ENCODE assay signal across 17 cellular contexts in the genomic region with DNA sequence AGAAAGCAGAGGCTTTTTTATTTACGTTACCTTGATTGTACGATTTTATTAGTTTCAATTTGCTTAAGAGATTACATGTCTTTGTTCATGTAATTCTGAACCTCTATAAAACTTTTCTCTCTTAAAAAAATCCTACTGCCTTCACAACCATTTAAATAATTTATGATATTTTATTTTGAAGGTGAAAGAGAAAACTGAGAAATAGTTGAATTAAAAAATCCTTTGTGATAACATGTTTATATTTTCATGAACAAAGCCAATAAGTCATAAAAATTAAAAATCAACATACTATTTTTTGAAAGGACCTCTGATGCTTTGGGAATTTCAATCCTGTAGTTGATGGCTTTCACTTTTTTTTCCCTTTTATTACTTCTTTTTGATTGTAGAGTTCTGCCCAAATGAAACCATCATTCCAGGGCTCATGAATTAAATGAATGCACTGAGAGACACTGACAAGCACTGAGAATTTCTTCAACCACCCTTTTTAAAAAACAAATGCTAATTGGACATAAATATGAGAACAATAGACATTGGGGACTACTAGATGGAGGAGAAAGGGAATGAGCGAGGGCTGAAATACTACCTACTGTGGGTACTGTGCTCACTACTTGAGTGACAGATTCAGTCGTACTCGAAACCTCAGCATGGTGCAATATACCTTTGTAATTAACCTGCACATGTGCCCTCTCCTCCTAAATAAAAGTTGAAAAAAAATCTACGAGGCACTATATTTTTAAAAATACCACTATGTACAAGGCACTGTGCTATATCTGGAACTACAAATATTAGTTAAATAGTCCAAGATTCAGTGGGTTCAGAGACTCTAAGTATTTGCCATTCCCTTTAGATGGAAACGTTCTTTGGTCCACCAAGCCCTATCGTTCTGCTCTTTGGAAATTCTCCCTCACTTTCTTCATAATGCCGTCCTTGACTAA. TPM values are rescaled to one million over a fixed set of nuclear protein-coding genes. Genes with fewer than 3 reads are reported as not detected.
DNase-seq lines count a peak whose midpoint lies in the region; ATAC-seq and TF ChIP-seq lines count a peak whose summit lies in the region.
"Had no signal": no experiment of that assay in that cellular context is flagged by ENCODE, and none has a peak within 500 bp of the region (broad histone marks: within the 10 kb centered on the region; RNA-seq: fewer than 3 reads in every experiment).

No MANE protein-coding gene starts in this region.

- H3F3A ChIP-seq in SK-N-SH (replicated peaks; ENCODE audit: insufficient read depth), result no peaks in the 10 kb centered on the region

- H3K4me2 ChIP-seq in SK-N-SH, result no peak overlapping the region

- ATAC-seq in SK-N-SH treated with all-trans-retinoic acid at 6 μM for 48 hours (no peak), gastroesophageal sphincter (no peak)
- ATAC-seq: activated CD8-positive, alpha-beta T cell treated with anti-CD3 and anti-CD28 coated beads for 36 hours; gastrocnemius medialis; HCT116 had no signal

- no peaks in the 10 kb centered on the region for H3K9me2 ChIP-seq in SK-N-SH

- H3K9ac ChIP-seq in SK-N-SH, result no peak overlapping the region
- H3K9ac ChIP-seq: parathyroid adenoma had no signal

- POLR2A ChIA-PET in SK-N-SH (lab: Yijun Ruan, JAX), result no interaction called here

- no peaks in the 10 kb centered on the region for H4K20me1 ChIP-seq in SK-N-SH (ENCODE audit: insufficient read depth)

- H2AFZ ChIP-seq in SK-N-SH (ENCODE audit: low read depth), result peak overlapping the region; percentile 25; the same call in 1 of the 2 replicates
- H2AFZ ChIP-seq: parathyroid adenoma had no signal

- H3K79me2 ChIP-seq in SK-N-SH (ENCODE audit: insufficient read depth), result no peaks in the 10 kb centered on the region; the same call in 1 of the 2 replicates
- H3K79me2 ChIP-seq: parathyroid adenoma had no signal

- no peaks in the 10 kb centered on the region for H3K9me3 ChIP-seq in SK-N-SH
- H3K9me3 ChIP-seq in gastroesophageal sphincter, result no peaks in the 10 kb centered on the region
- H3K9me3 ChIP-seq: gastrocnemius medialis had no signal

- no peaks in the 10 kb centered on the region for H3K36me3 ChIP-seq in SK-N-SH (replicated peaks in 1 of 2; ENCODE audit: control insufficient read depth in 1 of 2, insufficient read depth in 2 of 2, low read length in 1 of 2)
- no peaks in the 10 kb centered on the region for H3K36me3 ChIP-seq in brain microvascular endothelial cell (replicated peaks)
- no peaks in the 10 kb centered on the region for H3K36me3 ChIP-seq in gastroesophageal sphincter
- H3K36me3 ChIP-seq: gastrocnemius medialis had no signal

- H3K27me3 ChIP-seq in SK-N-SH (ENCODE audit: insufficient read depth), result no peaks in the 10 kb centered on the region
- H3K27me3 ChIP-seq in brain microvascular endothelial cell (replicated peaks), result no peaks in the 10 kb centered on the region
- peaks cover 100% of the 10 kb centered on the region for H3K27me3 ChIP-seq in gastroesophageal sphincter

- no peak for TF ChIP-seq POLR2A in gastroesophageal sphincter (IDR thresholded peaks at IDR 0.05)

- TF ChIP-seq CTCF in SK-N-SH (IDR thresholded peaks at IDR 0.05), result no peak
- TF ChIP-seq CTCF in brain microvascular endothelial cell (IDR thresholded peaks at IDR 0.05; ENCODE audit: low read depth, low read length, missing control alignments), result no peak
- TF ChIP-seq CTCF in gastroesophageal sphincter (IDR thresholded peaks at IDR 0.05), result no peak

- TF ChIP-seq EP300 in SK-N-SH (IDR thresholded peaks at IDR 0.05; ENCODE audit: borderline replicate concordance in 1 of 2, low read depth in 1 of 2, low read length in 1 of 2) (no peak), gastroesophageal sphincter (IDR thresholded peaks at IDR 0.05) (no peak)

- in situ Hi-C loops in brain microvascular endothelial cell (cut with HindIII; ENCODE audit: low pct_ligation_motif_present, low sequenced_read_pairs) (no loop called here), ACHN (cut with HindIII; ENCODE audit: low pct_ligation_motif_present, low pct_unique_long_range_greater_than_20kb, low sequenced_read_pairs) (no loop called here), G401 (cut with HindIII; ENCODE audit: low sequenced_read_pairs) (no loop called here)

- no peaks in the 10 kb centered on the region; a peak in 1 of 4 replicates for H3K4me1 ChIP-seq in SK-N-SH (ENCODE audit: control insufficient read depth in 1 of 2, insufficient read depth in 2 of 2, low read depth in 1 of 2, low read length in 1 of 2)
- peaks cover 0 to 6% (median 0%) of the 10 kb centered on the region in 3 donors for H3K4me1 ChIP-seq in gastroesophageal sphincter
- H3K4me1 ChIP-seq: gastrocnemius medialis, parathyroid adenoma had no signal

- 78% methylated on average over 9 of the region's 9 CpGs for WGBS in SK-N-SH (ENCODE audit: low lambda C conversion rate)
- WGBS in gastroesophageal sphincter (ENCODE audit: low coverage in 1 of 2), 2 donors, result 39 to 44% methylated on average over 9 of the region's 9 CpGs

- H3K4me3 ChIP-seq in SK-N-SH (ENCODE audit: low read depth in 2 of 2, low read length in 1 of 2), result no peak overlapping the region
- no peak overlapping the region for H3K4me3 ChIP-seq in brain microvascular endothelial cell (ENCODE audit: low read depth, low read length)
- no peak overlapping the region for H3K4me3 ChIP-seq in gastroesophageal sphincter
- H3K4me3 ChIP-seq: gastrocnemius medialis had no signal

- CTCF ChIA-PET in SK-N-SH (lab: Yijun Ruan, JAX), result interaction anchor here (1.1 kb wide), 1 partner anchor 20 kb away, joined by 5 read pairs; a partner anchor contains a TSS

- TF ChIP-seq RAD21 in SK-N-SH (IDR thresholded peaks at IDR 0.05; ENCODE audit: low read length), result no peak

- H3K27ac ChIP-seq in SK-N-SH (ENCODE audit: low read depth in 2 of 2, low read length in 1 of 2) (no peak overlapping the region), brain microvascular endothelial cell (peak overlapping the region; percentile 81), gastroesophageal sphincter (no peak overlapping the region)
- H3K27ac ChIP-seq: gastrocnemius medialis, parathyroid adenoma had no signal

- DNase-seq in SK-N-SH (no peak), NCI-H2107 (lab: John Stamatoyannopoulos, UW) (peak; percentile 34), brain microvascular endothelial cell (no peak), Kasumi-1 (lab: John Stamatoyannopoulos, UW) (no peak), ACHN (no peak), G401 (ENCODE audit: low spot score) (no peak)
- DNase-seq: activated CD8-positive, alpha-beta T cell treated with anti-CD3 and anti-CD28 coated beads for 36 hours; effector CD4-positive, alpha-beta T cell; gastrocnemius medialis; kidney; MV-4-11; NCI-H69; SHP77 treated with DMSO at 0.1 percent for 48 hours had no signal

TF ChIP-seq in SK-N-SH, 30 proteins besides CTCF, POLR2A, EP300 and RAD21 (continues in another document):
- no peak for TF ChIP-seq RFX5 (IDR thresholded peaks at IDR 0.05; ENCODE audit: low read length)
- TF ChIP-seq FOSL2 (IDR thresholded peaks at IDR 0.05; ENCODE audit: borderline replicate concordance, low read depth), result no peak
- no peak for TF ChIP-seq YY1 (IDR thresholded peaks at IDR 0.05; ENCODE audit: low read depth)
- TF ChIP-seq CHD2 (IDR thresholded peaks at IDR 0.05; ENCODE audit: low read length, partially characterized antibody), result no peak
- no peak for TF ChIP-seq NRF1 (IDR thresholded peaks at IDR 0.05; ENCODE audit: low read depth, low read length)

TF ChIP-seq in SK-N-SH treated with all-trans-retinoic acid at 6 μM for 48 hours, 23 proteins besides CTCF, POLR2A, EP300 and RAD21 (continues in another document):
- no peak for TF ChIP-seq BACH2 (CRISPR knock-in tag; IDR thresholded peaks at IDR 0.05; ENCODE audit: borderline replicate concordance)
- no peak for TF ChIP-seq ZNF565 (CRISPR knock-in tag; conservative IDR thresholded peaks at IDR 0.05; ENCODE audit: low read depth)
- TF ChIP-seq OSR1 (CRISPR knock-in tag; IDR thresholded peaks at IDR 0.05), result no peak
- no peak for TF ChIP-seq TOX (CRISPR knock-in tag; IDR thresholded peaks at IDR 0.05; ENCODE audit: borderline replicate concordance)
- no peak for TF ChIP-seq ESRRG (CRISPR knock-in tag; IDR thresholded peaks at IDR 0.05)
- TF ChIP-seq TCF4 (CRISPR knock-in tag; IDR thresholded peaks at IDR 0.05; ENCODE audit: borderline replicate concordance), result no peak
- no peak for TF ChIP-seq CSDC2 (CRISPR knock-in tag; IDR thresholded peaks at IDR 0.05)
- TF ChIP-seq, protein P1, sequence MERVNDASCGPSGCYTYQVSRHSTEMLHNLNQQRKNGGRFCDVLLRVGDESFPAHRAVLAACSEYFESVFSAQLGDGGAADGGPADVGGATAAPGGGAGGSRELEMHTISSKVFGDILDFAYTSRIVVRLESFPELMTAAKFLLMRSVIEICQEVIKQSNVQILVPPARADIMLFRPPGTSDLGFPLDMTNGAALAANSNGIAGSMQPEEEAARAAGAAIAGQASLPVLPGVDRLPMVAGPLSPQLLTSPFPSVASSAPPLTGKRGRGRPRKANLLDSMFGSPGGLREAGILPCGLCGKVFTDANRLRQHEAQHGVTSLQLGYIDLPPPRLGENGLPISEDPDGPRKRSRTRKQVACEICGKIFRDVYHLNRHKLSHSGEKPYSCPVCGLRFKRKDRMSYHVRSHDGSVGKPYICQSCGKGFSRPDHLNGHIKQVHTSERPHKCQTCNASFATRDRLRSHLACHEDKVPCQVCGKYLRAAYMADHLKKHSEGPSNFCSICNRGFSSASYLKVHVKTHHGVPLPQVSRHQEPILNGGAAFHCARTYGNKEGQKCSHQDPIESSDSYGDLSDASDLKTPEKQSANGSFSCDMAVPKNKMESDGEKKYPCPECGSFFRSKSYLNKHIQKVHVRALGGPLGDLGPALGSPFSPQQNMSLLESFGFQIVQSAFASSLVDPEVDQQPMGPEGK (CRISPR knock-in tag; IDR thresholded peaks at IDR 0.05; ENCODE audit: borderline replicate concordance), result no peak
- TF ChIP-seq ARNTL (CRISPR knock-in tag; IDR thresholded peaks at IDR 0.05; ENCODE audit: borderline replicate concordance, low read depth), result no peak
- no peak for TF ChIP-seq ZFP30 (CRISPR knock-in tag; IDR thresholded peaks at IDR 0.05)

RNA-seq across cellular contexts. Expression of a gene that starts 5.9 kb away (rescaled TPM):
- 34.1 and 41.4 TPM in 2 replicates for polyA plus RNA-seq in SK-N-SH (2012; rRNA removed)
- polyA plus RNA-seq in SK-N-SH (2012; cell fraction: cytosol; rRNA removed), result 28.3 and 35.3 TPM in 2 replicates
- polyA plus RNA-seq in SK-N-SH (2012; cell fraction: nucleus; rRNA removed), result 31.9 and 66.5 TPM in 2 replicates
- total RNA-seq in gastroesophageal sphincter, result 1 to 10 TPM in 2 of 4 donors, under 1 TPM in 1, not detected in 1; 0.94 to 9.7 (median 2.7) TPM
- total RNA-seq in G401 (2014; rRNA removed; shearing (Covaris generic)), result 8.4 and 14.6 TPM in 2 replicates

RNA-seq across cellular contexts. Expression of a gene that starts 6.3 kb away (rescaled TPM):
- 0.25 and 0.44 TPM in 2 replicates for polyA plus RNA-seq in SK-N-SH (2012; rRNA removed)
- 0.43 and 0.45 TPM in 2 replicates for polyA plus RNA-seq in SK-N-SH (2012; cell fraction: cytosol; rRNA removed)
- polyA plus RNA-seq in SK-N-SH (2012; cell fraction: nucleus; rRNA removed), result 0.35 and 1.1 TPM in 2 replicates
- total RNA-seq in gastroesophageal sphincter, result 1 to 10 TPM in 1 of 4 donors, under 1 TPM in 2, not detected in 1; 0.42 to 3.9 (median 0.69) TPM
- not detected in 2 replicates for total RNA-seq in G401 (2014; rRNA removed; shearing (Covaris generic))

RNA-seq across cellular contexts. Expression of a gene that starts 20.8 kb away (rescaled TPM):
- polyA plus RNA-seq in SK-N-SH (2012; rRNA removed), result 6.3 and 6.4 TPM in 2 replicates
- polyA plus RNA-seq in SK-N-SH (2012; cell fraction: cytosol; rRNA removed), result 6.8 and 6.9 TPM in 2 replicates
- polyA plus RNA-seq in SK-N-SH (2012; cell fraction: nucleus; rRNA removed), result 12.6 and 14.9 TPM in 2 replicates
- total RNA-seq in gastroesophageal sphincter, result 10 to 100 TPM in 1 of 4 donors, 1 to 10 TPM in 3; 6.2 to 21.6 (median 9.3) TPM
- 0.61 and 2.6 TPM in 2 replicates for total RNA-seq in G401 (2014; rRNA removed; shearing (Covaris generic))
- total RNA-seq: activated CD8-positive, alpha-beta T cell treated with anti-CD3 and anti-CD28 coated beads for 36 hours had no signal
